ENCODE assay signal across 8 cellular contexts in the genomic region with DNA sequence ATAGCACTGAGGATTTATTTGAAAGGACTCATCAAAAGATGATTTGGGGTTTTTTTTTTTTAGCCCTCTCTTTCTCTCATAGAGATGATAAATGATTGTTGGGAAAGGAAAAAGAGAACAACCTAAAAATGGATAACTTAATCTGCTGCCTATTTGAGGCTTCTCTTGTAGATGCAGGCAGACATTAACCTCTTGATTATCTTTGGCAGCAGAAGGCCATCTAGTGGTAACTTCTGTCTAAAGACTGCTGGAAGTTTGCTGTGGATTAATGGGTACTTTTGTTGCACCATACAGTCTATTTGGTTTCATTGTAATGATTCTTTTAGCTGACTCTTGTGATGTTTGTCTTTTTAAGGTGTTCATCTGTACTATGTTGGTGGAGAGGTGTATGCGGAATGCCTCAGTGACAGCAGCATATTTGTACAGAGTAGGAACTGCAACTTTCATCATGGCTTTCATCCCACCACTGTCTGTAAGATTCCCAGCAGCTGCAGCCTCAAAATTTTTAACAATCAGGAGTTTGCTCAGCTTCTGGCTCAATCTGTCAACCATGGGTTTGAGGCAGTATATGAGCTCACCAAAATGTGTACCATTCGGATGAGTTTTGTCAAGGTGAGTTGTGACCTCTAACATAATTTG. TPM values are rescaled to one million over a fixed set of nuclear protein-coding genes. Genes with fewer than 3 reads are reported as not detected.
A peak's percentile ranks its signal among the peaks of the same experiment; 100 is the strongest.
DNase-seq lines count a peak whose midpoint lies in the region; ATAC-seq and TF ChIP-seq lines count a peak whose summit lies in the region.

No MANE protein-coding gene starts in this region.

- no peak overlapping the region for H3K9ac ChIP-seq in MM.1S (ENCODE audit: low read length)

- intact Hi-C loops in uterus (cut with DNase I; ENCODE audit: low total_unique reads): loop anchor here (5.0 kb wide), 1 partner anchor 232 kb away; no protein-coding TSS in a partner anchor

- POLR2A ChIA-PET in WTC11 (lab: Charles Lee): no interaction called here

- H3K4me2 ChIP-seq in MM.1S (ENCODE audit: low read depth, low read length): no peak overlapping the region

- H3K4me1 ChIP-seq in MM.1S (ENCODE audit: low read length) (no peaks in the 10 kb centered on the region), uterus (no peaks in the 10 kb centered on the region)

- peaks cover 37% of the 10 kb centered on the region for H3K79me2 ChIP-seq in MM.1S (ENCODE audit: low read length)

- no peaks in the 10 kb centered on the region for H4K20me1 ChIP-seq in MM.1S (ENCODE audit: insufficient read depth, low read length)

- no peaks in the 10 kb centered on the region for H3K9me3 ChIP-seq in MM.1S (replicated peaks; ENCODE audit: insufficient read depth, low read length)
- H3K9me3 ChIP-seq in uterus: no peaks in the 10 kb centered on the region

- peak overlapping the region; percentile 43; the same call in 1 of the 2 replicates for H3K27ac Mint-ChIP-seq in WTC11

- TF ChIP-seq CTCF in MM.1S (IDR thresholded peaks at IDR 0.05; ENCODE audit: low read length): peak; percentile 64
- TF ChIP-seq CTCF in WTC11 (IDR thresholded peaks at IDR 0.05): peak; percentile 31; the same call in 1 of the 2 replicates
- peak in 3 of 4 experiments; percentile 41 to 64 (median 46) for TF ChIP-seq CTCF in uterus (IDR thresholded peaks at IDR 0.05)

- peak; percentile 80 for ATAC-seq in GM21526 (IDR thresholded peaks at IDR 0.05; ENCODE audit: low FRiP score, unreplicated experiment)
- ATAC-seq in WTC11: peak; percentile 57
- no peak for ATAC-seq in activated T-cell treated with anti-CD3 and anti-CD28 coated beads, Interleukin-2, amount 50 U/mL, for 4 hours
- no peak for ATAC-seq in HG02840 (IDR thresholded peaks at IDR 0.05; ENCODE audit: low FRiP score, unreplicated experiment)

- H3K27me3 ChIP-seq in MM.1S (replicated peaks; ENCODE audit: insufficient read depth, low read length) (no peaks in the 10 kb centered on the region), uterus (no peaks in the 10 kb centered on the region)

- no peaks in the 10 kb centered on the region for H3F3A ChIP-seq in MM.1S (ENCODE audit: insufficient read depth, low read length)

- H3K9me3 Mint-ChIP-seq in WTC11: no peaks in the 10 kb centered on the region
- H3K9me3 Mint-ChIP-seq in activated T-cell treated with anti-CD3 and anti-CD28 coated beads, Interleukin-2, amount 50 U/mL, for 4 hours: no peaks in the 10 kb centered on the region

- H3K27ac ChIP-seq in MM.1S (ENCODE audit: low read length) (no peak overlapping the region), uterus (no peak overlapping the region)

- H3K9me2 ChIP-seq in MM.1S (replicated peaks; ENCODE audit: insufficient read depth, low read length): no peaks in the 10 kb centered on the region

- no peak overlapping the region for H3K4me3 Mint-ChIP-seq in WTC11
- no peak overlapping the region for H3K4me3 Mint-ChIP-seq in activated T-cell treated with anti-CD3 and anti-CD28 coated beads, Interleukin-2, amount 50 U/mL, for 4 hours

- no peaks in the 10 kb centered on the region for H3K27me3 Mint-ChIP-seq in WTC11 (ENCODE audit: low read depth)
- no peaks in the 10 kb centered on the region for H3K27me3 Mint-ChIP-seq in activated T-cell treated with anti-CD3 and anti-CD28 coated beads, Interleukin-2, amount 50 U/mL, for 4 hours (ENCODE audit: low read depth)

- H2AFZ ChIP-seq in MM.1S (ENCODE audit: low read length): no peak overlapping the region

- peaks cover 37% of the 10 kb centered on the region for H3K36me3 Mint-ChIP-seq in WTC11
- peaks cover 15% of the 10 kb centered on the region for H3K36me3 Mint-ChIP-seq in activated T-cell treated with anti-CD3 and anti-CD28 coated beads, Interleukin-2, amount 50 U/mL, for 4 hours (ENCODE audit: insufficient read depth)

- H3K4me3 ChIP-seq in MM.1S (ENCODE audit: low read length) (no peak overlapping the region), uterus (no peak overlapping the region)

- H3K4me1 Mint-ChIP-seq in WTC11: no peaks in the 10 kb centered on the region
- no peaks in the 10 kb centered on the region for H3K4me1 Mint-ChIP-seq in activated T-cell treated with anti-CD3 and anti-CD28 coated beads, Interleukin-2, amount 50 U/mL, for 4 hours (ENCODE audit: low read depth)

- CTCF ChIA-PET in WTC11 (lab: Charles Lee): interaction anchor here (0.7 to 1.2 kb wide), 4 partner anchors 9 to 92 kb away, joined by 3 to 4 read pairs (median 4); partner anchors contain the start of gene SMIM32

- peaks cover 4% of the 10 kb centered on the region for H3K36me3 ChIP-seq in MM.1S (replicated peaks; ENCODE audit: insufficient read depth, low read length)
- no peaks in the 10 kb centered on the region for H3K36me3 ChIP-seq in uterus

- no peak for TF ChIP-seq POLR2A in uterus (IDR thresholded peaks at IDR 0.05)

- peak; percentile 17 for DNase-seq in ELF-1 (ENCODE audit: low read depth, low spot score)
- DNase-seq in MM.1S: peak; percentile 50
- DNase-seq in WTC11 (ENCODE audit: low spot score): no peak
- peak; percentile 63 for DNase-seq in iPS-NIHi7 (ENCODE audit: extremely low spot score)
- DNase-seq in uterus: no peak
- no peak for DNase-seq in activated T-cell treated with anti-CD3 and anti-CD28 coated beads, Interleukin-2, amount 50 U/mL, for 4 hours

TF ChIP-seq in WTC11, 78 proteins besides CTCF, POLR2A, EP300 and RAD21:
- TF ChIP-seq ZNF416 (CRISPR knock-in tag; IDR thresholded peaks at IDR 0.05) (no peak), ETV6 (CRISPR knock-in tag; IDR thresholded peaks at IDR 0.05) (no peak), TEAD1 (CRISPR knock-in tag; IDR thresholded peaks at IDR 0.05) (no peak), SMAD4 (CRISPR knock-in tag; IDR thresholded peaks at IDR 0.05) (no peak), ZNF219 (CRISPR knock-in tag; IDR thresholded peaks at IDR 0.05; ENCODE audit: borderline replicate concordance) (no peak), NFYB (CRISPR knock-in tag; conservative IDR thresholded peaks at IDR 0.05; ENCODE audit: low read depth) (no peak), RORB (CRISPR knock-in tag; IDR thresholded peaks at IDR 0.05) (no peak)
- TF ChIP-seq, protein P1, sequence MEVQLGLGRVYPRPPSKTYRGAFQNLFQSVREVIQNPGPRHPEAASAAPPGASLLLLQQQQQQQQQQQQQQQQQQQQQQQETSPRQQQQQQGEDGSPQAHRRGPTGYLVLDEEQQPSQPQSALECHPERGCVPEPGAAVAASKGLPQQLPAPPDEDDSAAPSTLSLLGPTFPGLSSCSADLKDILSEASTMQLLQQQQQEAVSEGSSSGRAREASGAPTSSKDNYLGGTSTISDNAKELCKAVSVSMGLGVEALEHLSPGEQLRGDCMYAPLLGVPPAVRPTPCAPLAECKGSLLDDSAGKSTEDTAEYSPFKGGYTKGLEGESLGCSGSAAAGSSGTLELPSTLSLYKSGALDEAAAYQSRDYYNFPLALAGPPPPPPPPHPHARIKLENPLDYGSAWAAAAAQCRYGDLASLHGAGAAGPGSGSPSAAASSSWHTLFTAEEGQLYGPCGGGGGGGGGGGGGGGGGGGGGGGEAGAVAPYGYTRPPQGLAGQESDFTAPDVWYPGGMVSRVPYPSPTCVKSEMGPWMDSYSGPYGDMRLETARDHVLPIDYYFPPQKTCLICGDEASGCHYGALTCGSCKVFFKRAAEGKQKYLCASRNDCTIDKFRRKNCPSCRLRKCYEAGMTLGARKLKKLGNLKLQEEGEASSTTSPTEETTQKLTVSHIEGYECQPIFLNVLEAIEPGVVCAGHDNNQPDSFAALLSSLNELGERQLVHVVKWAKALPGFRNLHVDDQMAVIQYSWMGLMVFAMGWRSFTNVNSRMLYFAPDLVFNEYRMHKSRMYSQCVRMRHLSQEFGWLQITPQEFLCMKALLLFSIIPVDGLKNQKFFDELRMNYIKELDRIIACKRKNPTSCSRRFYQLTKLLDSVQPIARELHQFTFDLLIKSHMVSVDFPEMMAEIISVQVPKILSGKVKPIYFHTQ (CRISPR knock-in tag; IDR thresholded peaks at IDR 0.05): no peak
- TF ChIP-seq, protein P2, sequence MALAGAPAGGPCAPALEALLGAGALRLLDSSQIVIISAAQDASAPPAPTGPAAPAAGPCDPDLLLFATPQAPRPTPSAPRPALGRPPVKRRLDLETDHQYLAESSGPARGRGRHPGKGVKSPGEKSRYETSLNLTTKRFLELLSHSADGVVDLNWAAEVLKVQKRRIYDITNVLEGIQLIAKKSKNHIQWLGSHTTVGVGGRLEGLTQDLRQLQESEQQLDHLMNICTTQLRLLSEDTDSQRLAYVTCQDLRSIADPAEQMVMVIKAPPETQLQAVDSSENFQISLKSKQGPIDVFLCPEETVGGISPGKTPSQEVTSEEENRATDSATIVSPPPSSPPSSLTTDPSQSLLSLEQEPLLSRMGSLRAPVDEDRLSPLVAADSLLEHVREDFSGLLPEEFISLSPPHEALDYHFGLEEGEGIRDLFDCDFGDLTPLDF (CRISPR knock-in tag; IDR thresholded peaks at IDR 0.05): no peak

RNA-seq across cellular contexts. Expression of gene SMIM32, which starts 18.8 kb away (rescaled TPM):
- total RNA-seq in WTC11 (2021): 0.18 to 0.37 TPM in 2 of 3 replicates, not detected in the other
- 1 to 10 TPM in 1 of 4 donors, not detected in 3; 3.0 TPM for total RNA-seq in uterus
- not detected for total RNA-seq in activated T-cell treated with anti-CD3 and anti-CD28 coated beads, Interleukin-2, amount 50 U/mL, for 4 hours

RNA-seq across cellular contexts. Expression of gene SMAD5, which starts 41.5 kb away (rescaled TPM):
- total RNA-seq in WTC11 (2021): 54.9 to 70.3 TPM (median 65.2 TPM) in 3 replicates
- 100 to 1,000 TPM in 2 of 4 donors, 10 to 100 TPM in 2; 33.0 to 193 (median 102) TPM for total RNA-seq in uterus
- total RNA-seq in activated T-cell treated with anti-CD3 and anti-CD28 coated beads, Interleukin-2, amount 50 U/mL, for 4 hours: 10 to 100 TPM in 1 of 3 donors, 1 to 10 TPM in 2; 3.5 to 10.1 (median 6.0) TPM

Comparison
In these comparisons a context has a peak if more than half of its experiments do, and no peak if none do; other contexts are left out.
1. DNase-seq: peak in ELF-1 (single experiment), MM.1S (single experiment) and iPS-NIHi7 (single experiment); none in WTC11 (single experiment), uterus (0 of 2) and activated T-cell treated with anti-CD3 and anti-CD28 coated beads, Interleukin-2, amount 50 U/mL, for 4 hours (single experiment).
2. ATAC-seq: peak in GM21526 (single experiment) and WTC11 (single experiment); none in activated T-cell treated with anti-CD3 and anti-CD28 coated beads, Interleukin-2, amount 50 U/mL, for 4 hours (0 of 2) and HG02840 (single experiment).
3. Peak in every context shown above with its lines, with median percentiles within 50 percentile points of each other: CTCF ChIP-seq.